1 cellular context compared by ENCODE assay signal in the genomic region with DNA sequence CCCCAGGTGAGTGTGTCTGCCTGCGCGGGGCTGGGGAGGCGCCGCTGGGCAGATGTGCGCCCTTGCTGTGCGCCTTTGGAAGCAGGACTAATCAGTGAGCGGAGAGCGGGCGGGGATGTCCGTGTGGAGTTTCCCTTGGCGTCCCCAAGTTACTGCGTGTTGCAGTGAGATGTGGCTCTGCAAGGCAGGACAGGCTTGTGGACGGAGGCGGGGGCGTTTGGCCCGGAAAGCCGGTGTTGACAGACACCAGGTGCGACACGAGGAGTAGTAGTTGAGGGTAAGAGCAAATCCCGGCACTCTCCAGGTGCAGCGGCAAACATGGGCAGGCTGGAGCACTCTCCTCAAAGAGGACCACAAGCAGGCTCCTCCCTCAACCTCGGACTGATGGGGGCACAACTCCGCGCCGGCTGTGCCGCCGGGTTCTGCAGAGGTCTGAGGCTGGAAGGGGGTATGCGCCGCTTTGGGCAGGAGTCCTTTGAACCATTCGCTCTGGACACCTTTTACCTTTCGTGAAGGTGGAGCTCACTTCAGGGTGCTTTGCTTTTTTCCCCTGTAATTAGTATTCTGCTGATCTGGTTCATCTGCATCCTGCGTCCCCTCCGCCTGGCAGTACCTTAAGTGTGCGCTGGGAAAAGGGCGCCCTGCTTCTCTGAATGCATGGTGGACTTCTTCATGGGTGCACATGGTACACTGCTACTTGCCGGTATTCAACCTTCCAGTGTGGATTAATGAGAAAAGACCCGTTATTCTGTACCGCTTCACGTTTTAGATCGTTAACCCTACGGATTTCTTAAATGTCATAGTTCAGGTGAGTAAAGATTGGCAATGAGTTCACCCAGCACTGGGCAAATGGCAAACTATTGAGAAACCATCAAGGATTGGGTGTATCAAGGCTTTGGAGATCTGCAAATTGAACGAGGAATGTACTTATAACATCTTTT.
A peak's percentile ranks its signal among the peaks of the same experiment; 100 is the strongest.
TF ChIP-seq lines count a peak whose summit lies in the region.

No MANE protein-coding gene starts in this region.

TF ChIP-seq in HEK293, 187 proteins besides CTCF, POLR2A, EP300 and RAD21 (continued from another document and continues in another):
- TF ChIP-seq, protein P1, sequence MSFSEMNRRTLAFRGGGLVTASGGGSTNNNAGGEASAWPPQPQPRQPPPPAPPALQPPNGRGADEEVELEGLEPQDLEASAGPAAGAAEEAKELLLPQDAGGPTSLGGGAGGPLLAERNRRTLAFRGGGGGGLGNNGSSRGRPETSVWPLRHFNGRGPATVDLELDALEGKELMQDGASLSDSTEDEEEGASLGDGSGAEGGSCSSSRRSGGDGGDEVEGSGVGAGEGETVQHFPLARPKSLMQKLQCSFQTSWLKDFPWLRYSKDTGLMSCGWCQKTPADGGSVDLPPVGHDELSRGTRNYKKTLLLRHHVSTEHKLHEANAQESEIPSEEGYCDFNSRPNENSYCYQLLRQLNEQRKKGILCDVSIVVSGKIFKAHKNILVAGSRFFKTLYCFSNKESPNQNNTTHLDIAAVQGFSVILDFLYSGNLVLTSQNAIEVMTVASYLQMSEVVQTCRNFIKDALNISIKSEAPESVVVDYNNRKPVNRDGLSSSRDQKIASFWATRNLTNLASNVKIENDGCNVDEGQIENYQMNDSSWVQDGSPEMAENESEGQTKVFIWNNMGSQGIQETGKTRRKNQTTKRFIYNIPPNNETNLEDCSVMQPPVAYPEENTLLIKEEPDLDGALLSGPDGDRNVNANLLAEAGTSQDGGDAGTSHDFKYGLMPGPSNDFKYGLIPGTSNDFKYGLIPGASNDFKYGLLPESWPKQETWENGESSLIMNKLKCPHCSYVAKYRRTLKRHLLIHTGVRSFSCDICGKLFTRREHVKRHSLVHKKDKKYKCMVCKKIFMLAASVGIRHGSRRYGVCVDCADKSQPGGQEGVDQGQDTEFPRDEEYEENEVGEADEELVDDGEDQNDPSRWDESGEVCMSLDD (tag by site-specific recombination; IDR thresholded peaks at IDR 0.05) = 0 out of 2 replicates have a peak, but pooled peaks have one; percentile 31
- TF ChIP-seq ZNF112 (tag by site-specific recombination; IDR thresholded peaks at IDR 0.05) (no peak), ZNF670 (tag by site-specific recombination; IDR thresholded peaks at IDR 0.05; ENCODE audit: low read depth) (no peak), TCF7L2 (IDR thresholded peaks at IDR 0.05; ENCODE audit: borderline replicate concordance, low read depth, low read length) (no peak), ZNF624 (tag by site-specific recombination; IDR thresholded peaks at IDR 0.05) (no peak), ZNF184 (tag by site-specific recombination; IDR thresholded peaks at IDR 0.05) (no peak), ZNF629 (tag by site-specific recombination; IDR thresholded peaks at IDR 0.05) (no peak), ZNF76 (tag by site-specific recombination; IDR thresholded peaks at IDR 0.05; ENCODE audit: borderline replicate concordance, low read depth) (no peak), ZNF585B (tag by site-specific recombination; IDR thresholded peaks at IDR 0.05) (no peak), ZNF596 (tag by site-specific recombination; IDR thresholded peaks at IDR 0.05) (no peak), ZBTB1 (tag by site-specific recombination; IDR thresholded peaks at IDR 0.05) (no peak), ZNF138 (tag by site-specific recombination; IDR thresholded peaks at IDR 0.05; ENCODE audit: borderline replicate concordance) (no peak), ZNF501 (tag by site-specific recombination; IDR thresholded peaks at IDR 0.05) (peak; percentile 45; the same call in 1 of the 2 replicates), ZNF830 (tag by site-specific recombination; IDR thresholded peaks at IDR 0.05; ENCODE audit: low read depth) (no peak), KLF9 (tag by site-specific recombination; IDR thresholded peaks at IDR 0.05; ENCODE audit: low read depth) (no peak), BCL11B (tag by site-specific recombination; IDR thresholded peaks at IDR 0.05; ENCODE audit: low read depth) (no peak), ZNF514 (tag by site-specific recombination; IDR thresholded peaks at IDR 0.05) (no peak), ZNF555 (tag by site-specific recombination; conservative IDR thresholded peaks at IDR 0.05) (no peak), ZBTB21 (tag by site-specific recombination; IDR thresholded peaks at IDR 0.05) (no peak), OVOL3 (tag by site-specific recombination; IDR thresholded peaks at IDR 0.05) (no peak), ZNF175 (tag by site-specific recombination; IDR thresholded peaks at IDR 0.05) (no peak), ZNF248 (tag by site-specific recombination; IDR thresholded peaks at IDR 0.05) (no peak), ZNF221 (tag by site-specific recombination; IDR thresholded peaks at IDR 0.05; ENCODE audit: borderline replicate concordance) (no peak), ZFP3 (tag by site-specific recombination; IDR thresholded peaks at IDR 0.05; ENCODE audit: low read depth) (no peak), ZNF416 (tag by site-specific recombination; IDR thresholded peaks at IDR 0.05) (no peak), KLF10 (tag by site-specific recombination; IDR thresholded peaks at IDR 0.05) (no peak), ZNF274 (IDR thresholded peaks at IDR 0.05; ENCODE audit: low read length) (no peak), ZNF274 (tag by site-specific recombination; IDR thresholded peaks at IDR 0.05; ENCODE audit: borderline replicate concordance) (no peak), ZNF2 (tag by site-specific recombination; IDR thresholded peaks at IDR 0.05) (no peak), MYNN (tag by site-specific recombination; IDR thresholded peaks at IDR 0.05; ENCODE audit: borderline replicate concordance) (no peak), ZNF785 (tag by site-specific recombination; IDR thresholded peaks at IDR 0.05) (no peak), SCRT2 (tag by site-specific recombination; IDR thresholded peaks at IDR 0.05) (no peak), HOXD13 (CRISPR knock-in tag; IDR thresholded peaks at IDR 0.05; ENCODE audit: borderline replicate concordance) (no peak), ZNF510 (tag by site-specific recombination; IDR thresholded peaks at IDR 0.05; ENCODE audit: insufficient replicate concordance) (no peak)
- TF ChIP-seq, protein P2, sequence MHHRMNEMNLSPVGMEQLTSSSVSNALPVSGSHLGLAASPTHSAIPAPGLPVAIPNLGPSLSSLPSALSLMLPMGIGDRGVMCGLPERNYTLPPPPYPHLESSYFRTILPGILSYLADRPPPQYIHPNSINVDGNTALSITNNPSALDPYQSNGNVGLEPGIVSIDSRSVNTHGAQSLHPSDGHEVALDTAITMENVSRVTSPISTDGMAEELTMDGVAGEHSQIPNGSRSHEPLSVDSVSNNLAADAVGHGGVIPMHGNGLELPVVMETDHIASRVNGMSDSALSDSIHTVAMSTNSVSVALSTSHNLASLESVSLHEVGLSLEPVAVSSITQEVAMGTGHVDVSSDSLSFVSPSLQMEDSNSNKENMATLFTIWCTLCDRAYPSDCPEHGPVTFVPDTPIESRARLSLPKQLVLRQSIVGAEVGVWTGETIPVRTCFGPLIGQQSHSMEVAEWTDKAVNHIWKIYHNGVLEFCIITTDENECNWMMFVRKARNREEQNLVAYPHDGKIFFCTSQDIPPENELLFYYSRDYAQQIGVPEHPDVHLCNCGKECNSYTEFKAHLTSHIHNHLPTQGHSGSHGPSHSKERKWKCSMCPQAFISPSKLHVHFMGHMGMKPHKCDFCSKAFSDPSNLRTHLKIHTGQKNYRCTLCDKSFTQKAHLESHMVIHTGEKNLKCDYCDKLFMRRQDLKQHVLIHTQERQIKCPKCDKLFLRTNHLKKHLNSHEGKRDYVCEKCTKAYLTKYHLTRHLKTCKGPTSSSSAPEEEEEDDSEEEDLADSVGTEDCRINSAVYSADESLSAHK (tag by site-specific recombination; IDR thresholded peaks at IDR 0.05) = no peak
- TF ChIP-seq, protein P3, sequence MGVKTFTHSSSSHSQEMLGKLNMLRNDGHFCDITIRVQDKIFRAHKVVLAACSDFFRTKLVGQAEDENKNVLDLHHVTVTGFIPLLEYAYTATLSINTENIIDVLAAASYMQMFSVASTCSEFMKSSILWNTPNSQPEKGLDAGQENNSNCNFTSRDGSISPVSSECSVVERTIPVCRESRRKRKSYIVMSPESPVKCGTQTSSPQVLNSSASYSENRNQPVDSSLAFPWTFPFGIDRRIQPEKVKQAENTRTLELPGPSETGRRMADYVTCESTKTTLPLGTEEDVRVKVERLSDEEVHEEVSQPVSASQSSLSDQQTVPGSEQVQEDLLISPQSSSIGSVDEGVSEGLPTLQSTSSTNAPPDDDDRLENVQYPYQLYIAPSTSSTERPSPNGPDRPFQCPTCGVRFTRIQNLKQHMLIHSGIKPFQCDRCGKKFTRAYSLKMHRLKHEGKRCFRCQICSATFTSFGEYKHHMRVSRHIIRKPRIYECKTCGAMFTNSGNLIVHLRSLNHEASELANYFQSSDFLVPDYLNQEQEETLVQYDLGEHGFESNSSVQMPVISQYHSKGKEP (tag by site-specific recombination; IDR thresholded peaks at IDR 0.05) = no peak
- TF ChIP-seq, protein P4, sequence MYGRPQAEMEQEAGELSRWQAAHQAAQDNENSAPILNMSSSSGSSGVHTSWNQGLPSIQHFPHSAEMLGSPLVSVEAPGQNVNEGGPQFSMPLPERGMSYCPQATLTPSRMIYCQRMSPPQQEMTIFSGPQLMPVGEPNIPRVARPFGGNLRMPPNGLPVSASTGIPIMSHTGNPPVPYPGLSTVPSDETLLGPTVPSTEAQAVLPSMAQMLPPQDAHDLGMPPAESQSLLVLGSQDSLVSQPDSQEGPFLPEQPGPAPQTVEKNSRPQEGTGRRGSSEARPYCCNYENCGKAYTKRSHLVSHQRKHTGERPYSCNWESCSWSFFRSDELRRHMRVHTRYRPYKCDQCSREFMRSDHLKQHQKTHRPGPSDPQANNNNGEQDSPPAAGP (tag by site-specific recombination; IDR thresholded peaks at IDR 0.05) = no peak
- TF ChIP-seq, protein P5, sequence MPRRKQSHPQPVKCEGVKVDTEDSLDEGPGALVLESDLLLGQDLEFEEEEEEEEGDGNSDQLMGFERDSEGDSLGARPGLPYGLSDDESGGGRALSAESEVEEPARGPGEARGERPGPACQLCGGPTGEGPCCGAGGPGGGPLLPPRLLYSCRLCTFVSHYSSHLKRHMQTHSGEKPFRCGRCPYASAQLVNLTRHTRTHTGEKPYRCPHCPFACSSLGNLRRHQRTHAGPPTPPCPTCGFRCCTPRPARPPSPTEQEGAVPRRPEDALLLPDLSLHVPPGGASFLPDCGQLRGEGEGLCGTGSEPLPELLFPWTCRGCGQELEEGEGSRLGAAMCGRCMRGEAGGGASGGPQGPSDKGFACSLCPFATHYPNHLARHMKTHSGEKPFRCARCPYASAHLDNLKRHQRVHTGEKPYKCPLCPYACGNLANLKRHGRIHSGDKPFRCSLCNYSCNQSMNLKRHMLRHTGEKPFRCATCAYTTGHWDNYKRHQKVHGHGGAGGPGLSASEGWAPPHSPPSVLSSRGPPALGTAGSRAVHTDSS (tag by site-specific recombination; IDR thresholded peaks at IDR 0.05) = no peak
- TF ChIP-seq, protein P6, sequence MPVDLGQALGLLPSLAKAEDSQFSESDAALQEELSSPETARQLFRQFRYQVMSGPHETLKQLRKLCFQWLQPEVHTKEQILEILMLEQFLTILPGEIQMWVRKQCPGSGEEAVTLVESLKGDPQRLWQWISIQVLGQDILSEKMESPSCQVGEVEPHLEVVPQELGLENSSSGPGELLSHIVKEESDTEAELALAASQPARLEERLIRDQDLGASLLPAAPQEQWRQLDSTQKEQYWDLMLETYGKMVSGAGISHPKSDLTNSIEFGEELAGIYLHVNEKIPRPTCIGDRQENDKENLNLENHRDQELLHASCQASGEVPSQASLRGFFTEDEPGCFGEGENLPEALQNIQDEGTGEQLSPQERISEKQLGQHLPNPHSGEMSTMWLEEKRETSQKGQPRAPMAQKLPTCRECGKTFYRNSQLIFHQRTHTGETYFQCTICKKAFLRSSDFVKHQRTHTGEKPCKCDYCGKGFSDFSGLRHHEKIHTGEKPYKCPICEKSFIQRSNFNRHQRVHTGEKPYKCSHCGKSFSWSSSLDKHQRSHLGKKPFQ (tag by site-specific recombination; IDR thresholded peaks at IDR 0.05) = no peak
- TF ChIP-seq, protein P7, sequence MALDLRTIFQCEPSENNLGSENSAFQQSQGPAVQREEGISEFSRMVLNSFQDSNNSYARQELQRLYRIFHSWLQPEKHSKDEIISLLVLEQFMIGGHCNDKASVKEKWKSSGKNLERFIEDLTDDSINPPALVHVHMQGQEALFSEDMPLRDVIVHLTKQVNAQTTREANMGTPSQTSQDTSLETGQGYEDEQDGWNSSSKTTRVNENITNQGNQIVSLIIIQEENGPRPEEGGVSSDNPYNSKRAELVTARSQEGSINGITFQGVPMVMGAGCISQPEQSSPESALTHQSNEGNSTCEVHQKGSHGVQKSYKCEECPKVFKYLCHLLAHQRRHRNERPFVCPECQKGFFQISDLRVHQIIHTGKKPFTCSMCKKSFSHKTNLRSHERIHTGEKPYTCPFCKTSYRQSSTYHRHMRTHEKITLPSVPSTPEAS (tag by site-specific recombination; IDR thresholded peaks at IDR 0.05) = 0 out of 2 replicates have a peak, but pooled peaks have one; percentile 19
- TF ChIP-seq, protein P8, sequence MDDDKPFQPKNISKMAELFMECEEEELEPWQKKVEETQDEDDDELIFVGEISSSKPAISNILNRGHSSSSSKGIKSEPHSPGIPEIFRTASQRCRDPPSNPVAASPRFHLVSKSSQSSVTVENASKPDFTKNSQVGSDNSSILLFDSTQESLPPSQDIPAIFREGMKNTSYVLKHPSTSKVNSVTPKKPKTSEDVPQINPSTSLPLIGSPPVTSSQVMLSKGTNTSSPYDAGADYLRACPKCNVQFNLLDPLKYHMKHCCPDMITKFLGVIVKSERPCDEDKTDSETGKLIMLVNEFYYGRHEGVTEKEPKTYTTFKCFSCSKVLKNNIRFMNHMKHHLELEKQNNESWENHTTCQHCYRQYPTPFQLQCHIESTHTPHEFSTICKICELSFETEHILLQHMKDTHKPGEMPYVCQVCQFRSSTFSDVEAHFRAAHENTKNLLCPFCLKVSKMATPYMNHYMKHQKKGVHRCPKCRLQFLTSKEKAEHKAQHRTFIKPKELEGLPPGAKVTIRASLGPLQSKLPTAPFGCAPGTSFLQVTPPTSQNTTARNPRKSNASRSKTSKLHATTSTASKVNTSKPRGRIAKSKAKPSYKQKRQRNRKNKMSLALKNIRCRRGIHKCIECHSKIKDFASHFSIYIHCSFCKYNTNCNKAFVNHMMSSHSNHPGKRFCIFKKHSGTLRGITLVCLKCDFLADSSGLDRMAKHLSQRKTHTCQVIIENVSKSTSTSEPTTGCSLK (tag by site-specific recombination; IDR thresholded peaks at IDR 0.05) = no peak
- TF ChIP-seq, protein P9, sequence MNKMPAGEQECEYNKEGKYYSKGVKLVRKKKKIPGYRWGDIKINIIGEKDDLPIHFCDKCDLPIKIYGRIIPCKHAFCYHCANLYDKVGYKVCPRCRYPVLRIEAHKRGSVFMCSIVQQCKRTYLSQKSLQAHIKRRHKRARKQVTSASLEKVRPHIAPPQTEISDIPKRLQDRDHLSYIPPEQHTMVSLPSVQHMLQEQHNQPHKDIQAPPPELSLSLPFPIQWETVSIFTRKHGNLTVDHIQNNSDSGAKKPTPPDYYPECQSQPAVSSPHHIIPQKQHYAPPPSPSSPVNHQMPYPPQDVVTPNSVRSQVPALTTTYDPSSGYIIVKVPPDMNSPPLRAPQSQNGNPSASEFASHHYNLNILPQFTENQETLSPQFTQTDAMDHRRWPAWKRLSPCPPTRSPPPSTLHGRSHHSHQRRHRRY (tag by site-specific recombination; IDR thresholded peaks at IDR 0.05) = no peak
